In genomic region chr12:123475256-123475703, GRCh38 we compare ENCODE assay signal across 11 cellular contexts. TPM values are rescaled to one million over a fixed set of nuclear protein-coding genes. Genes with fewer than 3 reads are reported as not detected.
A peak's percentile ranks its signal among the peaks of the same experiment; 100 is the strongest.
DNase-seq lines count a peak whose midpoint lies in the region; ATAC-seq and TF ChIP-seq lines count a peak whose summit lies in the region.
"Had no signal": no experiment of that assay in that cellular context is flagged by ENCODE, and none has a peak within 500 bp of the region (broad histone marks: within the 10 kb centered on the region; RNA-seq: fewer than 3 reads in every experiment).

No MANE protein-coding gene starts in this region.

- no peak for TF ChIP-seq POLR2A in heart left ventricle (IDR thresholded peaks at IDR 0.05)

- H2AFZ ChIP-seq in smooth muscle cell (ENCODE audit: low read depth) = no peak overlapping the region

- H3K27me3 ChIP-seq in heart left ventricle = no peaks in the 10 kb centered on the region
- H3K27me3 ChIP-seq in tibial artery = no peaks in the 10 kb centered on the region
- no peaks in the 10 kb centered on the region for H3K27me3 ChIP-seq in smooth muscle cell (ENCODE audit: low read depth)

- no peaks in the 10 kb centered on the region for H3F3A ChIP-seq in smooth muscle cell (ENCODE audit: low read depth)

- TF ChIP-seq CTCF in heart left ventricle (IDR thresholded peaks at IDR 0.05) (no peak), tibial artery (IDR thresholded peaks at IDR 0.05) (no peak), smooth muscle cell (IDR thresholded peaks at IDR 0.05; ENCODE audit: borderline replicate concordance, insufficient read depth, poor library complexity, severe bottlenecking) (no peak)

- WGBS in heart left ventricle, 4 donors = 68 to 74% (median 72%) methylated on average over 15 of the region's 15 CpGs
- WGBS in smooth muscle cell (ENCODE audit: low lambda C conversion rate) = 95% methylated on average over 15 of the region's 15 CpGs

- H3K4me3 ChIP-seq in heart left ventricle = peak overlapping the region in 3 of 12 donors; percentile 2 to 29 (median 14)
- H3K4me3 ChIP-seq in tibial artery = no peak overlapping the region
- H3K4me3 ChIP-seq in smooth muscle cell = no peak overlapping the region

- no peaks in the 10 kb centered on the region for H3K9me3 ChIP-seq in heart left ventricle
- no peaks in the 10 kb centered on the region for H3K9me3 ChIP-seq in tibial artery
- no peaks in the 10 kb centered on the region for H3K9me3 ChIP-seq in smooth muscle cell (replicated peaks; ENCODE audit: low read depth)

- peaks cover 14% of the 10 kb centered on the region for H3K4me1 Mint-ChIP-seq in activated naive CD8-positive, alpha-beta T cell treated with anti-CD3 and anti-CD28 coated beads for 36 hours
- peaks cover 21% of the 10 kb centered on the region for H3K4me1 Mint-ChIP-seq in memory B cell

- peak overlapping the region; percentile 71 for H3K27ac Mint-ChIP-seq in activated naive CD8-positive, alpha-beta T cell treated with anti-CD3 and anti-CD28 coated beads for 36 hours
- peak overlapping the region; percentile 97 for H3K27ac Mint-ChIP-seq in memory B cell

- no peaks in the 10 kb centered on the region for H3K79me2 ChIP-seq in smooth muscle cell (ENCODE audit: low read depth)

- H3K4me2 ChIP-seq in smooth muscle cell = no peak overlapping the region

- intact Hi-C loops in heart left ventricle (cut with DNase I) = loop anchor here in 3 of 10 donors (2.0 to 5.0 kb wide), 2 partner anchors 44 to 57 kb away; partner anchors contain the start of gene RILPL1 (in 2 of the 3)
- intact Hi-C loops in left ventricle myocardium superior (cut with micrococcal nuclease) = no loop called here
- intact Hi-C loops in tibial artery (cut with DNase I; ENCODE audit: low total_unique reads) = no loop called here

- no peak for DNase-seq in heart left ventricle
- DNase-seq in left ventricle myocardium superior = no peak
- DNase-seq in activated naive CD8-positive, alpha-beta T cell treated with anti-CD3 and anti-CD28 coated beads for 36 hours = no peak
- no peak for DNase-seq in memory B cell (ENCODE audit: low spot score in 2 of 2)
- DNase-seq in tibial artery = no peak
- DNase-seq in kidney glomerular epithelial cell (lab: John Stamatoyannopoulos, UW) = no peak
- DNase-seq in smooth muscle cell (lab: John Stamatoyannopoulos, UW; ENCODE audit: unreplicated experiment) = no peak
- DNase-seq: EL; left colon; stimulated activated CD4-positive, alpha-beta T cell treated with anti-CD3 and anti-CD28 coated beads, Interleukin-15, amount 100 ng/mL, for 24 hours had no signal

- no peaks in the 10 kb centered on the region for H3K9me3 Mint-ChIP-seq in activated naive CD8-positive, alpha-beta T cell treated with anti-CD3 and anti-CD28 coated beads for 36 hours
- H3K9me3 Mint-ChIP-seq in memory B cell = no peaks in the 10 kb centered on the region

- ATAC-seq in heart left ventricle = no peak
- ATAC-seq in left ventricle myocardium superior = no peak
- no peak for ATAC-seq in memory B cell (ENCODE audit: low read depth)
- no peak for ATAC-seq in GM18858 (IDR thresholded peaks at IDR 0.05; ENCODE audit: unreplicated experiment)
- ATAC-seq: left colon had no signal

- H3K4me3 Mint-ChIP-seq in activated naive CD8-positive, alpha-beta T cell treated with anti-CD3 and anti-CD28 coated beads for 36 hours = no peak overlapping the region
- peak overlapping the region; percentile 61 for H3K4me3 Mint-ChIP-seq in memory B cell

- H3K27ac ChIP-seq in heart left ventricle = peak overlapping the region; percentile 62 to 94 (median 86)
- peak overlapping the region; percentile 46 to 60 for H3K27ac ChIP-seq in tibial artery
- H3K27ac ChIP-seq in smooth muscle cell (ENCODE audit: low read depth) = no peak overlapping the region

- no peaks in the 10 kb centered on the region for H3K36me3 Mint-ChIP-seq in activated naive CD8-positive, alpha-beta T cell treated with anti-CD3 and anti-CD28 coated beads for 36 hours
- H3K36me3 Mint-ChIP-seq in memory B cell = peaks cover 5% of the 10 kb centered on the region

- no peak overlapping the region for H3K9ac ChIP-seq in smooth muscle cell (ENCODE audit: low read depth)

- H3K27me3 Mint-ChIP-seq in activated naive CD8-positive, alpha-beta T cell treated with anti-CD3 and anti-CD28 coated beads for 36 hours = no peaks in the 10 kb centered on the region
- H3K27me3 Mint-ChIP-seq in memory B cell = no peaks in the 10 kb centered on the region

- peaks cover 17% of the 10 kb centered on the region for H4K20me1 ChIP-seq in smooth muscle cell (ENCODE audit: low read depth)

- H3K36me3 ChIP-seq in heart left ventricle = peaks cover 0 to 64% (median 45%) of the 10 kb centered on the region in 9 donors
- peaks cover 19 to 59% (median 24%) of the 10 kb centered on the region in 3 donors for H3K36me3 ChIP-seq in tibial artery
- H3K36me3 ChIP-seq in smooth muscle cell (ENCODE audit: low read depth) = peaks cover 4% of the 10 kb centered on the region

- H3K4me1 ChIP-seq in heart left ventricle (peaks cover 0 to 63% (median 23%) of the 10 kb centered on the region in 12 donors), tibial artery (peaks cover 0 to 46% (median 30%) of the 10 kb centered on the region in 4 donors), smooth muscle cell (ENCODE audit: low read depth) (no peaks in the 10 kb centered on the region)

RNA-seq across cellular contexts. Expression of gene SNRNP35, which starts 17.3 kb away (rescaled TPM):
- total RNA-seq in heart left ventricle = 10 to 100 TPM; 18.5 to 27.4 (median 20.0) TPM
- 10 to 100 TPM; 26.2 to 72.8 TPM for polyA plus RNA-seq in heart left ventricle
- total RNA-seq in left ventricle myocardium superior = 23.2 TPM
- total RNA-seq in activated naive CD8-positive, alpha-beta T cell treated with anti-CD3 and anti-CD28 coated beads for 36 hours = 10 to 100 TPM; 20.8 to 22.0 TPM
- 3.8 and 9.9 TPM in 2 replicates for total RNA-seq in smooth muscle cell
- 21.7 TPM in 2 replicates for polyA plus RNA-seq in smooth muscle cell

RNA-seq across cellular contexts. Expression of gene RILPL2, which starts 38.8 kb away (rescaled TPM):
- total RNA-seq in heart left ventricle (1 to 10 TPM; 1.6 to 3.4 (median 2.1) TPM), left ventricle myocardium superior (2.1 TPM), smooth muscle cell (0.31 and 0.85 TPM in 2 replicates)
- polyA plus RNA-seq in heart left ventricle (1 to 10 TPM; 2.2 to 3.2 TPM), smooth muscle cell (2.2 TPM in 2 replicates)
- total RNA-seq in activated naive CD8-positive, alpha-beta T cell treated with anti-CD3 and anti-CD28 coated beads for 36 hours = 10 to 100 TPM; 18.2 to 18.5 TPM

RNA-seq across cellular contexts. Expression of gene RILPL1, which starts 58.2 kb away (rescaled TPM):
- total RNA-seq in heart left ventricle (100 to 1,000 TPM in 1 of 9 donors, 10 to 100 TPM in 8; 64.1 to 119 (median 79.4) TPM), left ventricle myocardium superior (116 TPM), smooth muscle cell (13.2 and 17.9 TPM in 2 replicates)
- polyA plus RNA-seq in heart left ventricle (10 to 100 TPM; 70.1 to 95.9 TPM), smooth muscle cell (29.8 and 36.3 TPM in 2 replicates)
- total RNA-seq in activated naive CD8-positive, alpha-beta T cell treated with anti-CD3 and anti-CD28 coated beads for 36 hours = 1 to 10 TPM; 1.4 to 1.6 TPM
